Comparison of ENCODE assay signal across 24 cellular contexts in genomic region chr22:24026733-24027132, GRCh38.
"Had no signal": no experiment of that assay in that cellular context is flagged by ENCODE, and none has a peak within 500 bp of the region (broad histone marks: within the 10 kb centered on the region; RNA-seq: fewer than 3 reads in every experiment).

No MANE protein-coding gene starts in this region.

- ATAC-seq: activated CD8-positive, alpha-beta memory T cell treated with anti-CD3 and anti-CD28 coated beads, Interleukin-2, amount 10 ng/mL, durations not matched to agents 7 days and 5 days; body of pancreas; T-cell had no signal

- H3K27me3 Mint-ChIP-seq: activated B cell treated with CpG ODN at 0.5 μM for 24 hours; activated CD4-positive, alpha-beta T cell treated with anti-CD3 and anti-CD28 coated beads, Interleukin-2, amount 10 ng/mL, durations not matched to agents 24 days and 14 days; activated CD8-positive, alpha-beta memory T cell treated with anti-CD3 and anti-CD28 coated beads, Interleukin-2, amount 10 ng/mL, durations not matched to agents 7 days and 5 days; activated T-cell treated with anti-CD3 and anti-CD28 coated beads, Interleukin-2, amount 50 U/mL, for 24 hours; T-cell had no signal

- H3K4me3 Mint-ChIP-seq: activated B cell treated with CpG ODN at 0.5 μM for 24 hours; activated CD4-positive, alpha-beta T cell treated with anti-CD3 and anti-CD28 coated beads, Interleukin-2, amount 10 ng/mL, durations not matched to agents 24 days and 14 days; activated CD8-positive, alpha-beta memory T cell treated with anti-CD3 and anti-CD28 coated beads, Interleukin-2, amount 10 ng/mL, durations not matched to agents 7 days and 5 days; activated T-cell treated with anti-CD3 and anti-CD28 coated beads, Interleukin-2, amount 50 U/mL, for 24 hours; T-cell had no signal

- H3K9me3 Mint-ChIP-seq: activated B cell treated with CpG ODN at 0.5 μM for 24 hours had no signal

- H3K27ac Mint-ChIP-seq: activated B cell treated with CpG ODN at 0.5 μM for 24 hours; activated CD4-positive, alpha-beta T cell treated with anti-CD3 and anti-CD28 coated beads, Interleukin-2, amount 10 ng/mL, durations not matched to agents 24 days and 14 days; activated CD8-positive, alpha-beta memory T cell treated with anti-CD3 and anti-CD28 coated beads, Interleukin-2, amount 10 ng/mL, durations not matched to agents 7 days and 5 days; activated T-cell treated with anti-CD3 and anti-CD28 coated beads, Interleukin-2, amount 50 U/mL, for 24 hours had no signal

- DNase-seq: activated B cell treated with CpG ODN at 0.5 μM for 24 hours; activated CD4-positive, alpha-beta T cell treated with anti-CD3 and anti-CD28 coated beads for 1 hour; activated CD4-positive, alpha-beta T cell treated with anti-CD3 and anti-CD28 coated beads, Interleukin-2, amount 10 ng/mL, durations not matched to agents 24 days and 14 days; activated CD4-positive, alpha-beta T cell treated with anti-CD3 and anti-CD28 coated beads, Interleukin-2, amount 50 U/mL, for 48 hours; activated CD8-positive, alpha-beta memory T cell treated with anti-CD3 and anti-CD28 coated beads, Interleukin-2, amount 10 ng/mL, durations not matched to agents 7 days and 5 days; activated effector memory CD4-positive, alpha-beta T cell treated with anti-CD3 and anti-CD28 coated beads, Interleukin-2, amount 50 U/mL, for 16 hours; activated naive CD4-positive, alpha-beta T cell treated with Interleukin-2 at 50 U/mL for 16 hours; activated T-cell treated with anti-CD3 and anti-CD28 coated beads, Interleukin-2, amount 50 U/mL, for 24 hours; amniotic stem cell; body of pancreas; central memory CD4-positive, alpha-beta T cell; MG63; MV-4-11; NCI-H1092 treated with DMSO at 0.1 percent for 48 hours; NCI-H1417 treated with DMSO at 0.1 percent for 48 hours; NCI-H187; NCI-H2081; NCI-H345; NCI-H510A; NCI-H526 treated with DMSO at 0.1 percent for 48 hours; SHP77; T-cell; T-helper 2 cell; T1000 had no signal
